ENCODE assay signal across 17 cellular contexts in genomic region chr7:18475488-18475887, GRCh38. TPM values are rescaled to one million over a fixed set of nuclear protein-coding genes. Genes with fewer than 3 reads are reported as not detected.
DNase-seq lines count a peak whose midpoint lies in the region; ATAC-seq and TF ChIP-seq lines count a peak whose summit lies in the region.
"Had no signal": no experiment of that assay in that cellular context is flagged by ENCODE, and none has a peak within 500 bp of the region (broad histone marks: within the 10 kb centered on the region; RNA-seq: fewer than 3 reads in every experiment).

No MANE protein-coding gene starts in this region.

- H3K27ac ChIP-seq in GM23338 (ENCODE audit: low read depth) (no peak overlapping the region), substantia nigra (ENCODE audit: low read depth, low read length, poor library complexity, severe bottlenecking) (peak overlapping the region; percentile 81)
- H3K27ac ChIP-seq: GM23248, SK-N-MC had no signal

- no peaks in the 10 kb centered on the region for H3F3A ChIP-seq in GM23338 (replicated peaks; ENCODE audit: low read depth)

- no peak for ATAC-seq in GM23338
- ATAC-seq in HG02938 (IDR thresholded peaks at IDR 0.05; ENCODE audit: unreplicated experiment), result no peak
- no peak for ATAC-seq in HG03135 (IDR thresholded peaks at IDR 0.05; ENCODE audit: unreplicated experiment)
- ATAC-seq: K562 had no signal

- H3K9me2 ChIP-seq in GM23338 (ENCODE audit: insufficient read depth), result no peaks in the 10 kb centered on the region

- no peaks in the 10 kb centered on the region for H3K79me2 ChIP-seq in GM23338 (replicated peaks; ENCODE audit: insufficient read depth)

- H3K27me3 ChIP-seq in GM23338 (ENCODE audit: insufficient read depth), result no peaks in the 10 kb centered on the region

- no peak for TF ChIP-seq CTCF in GM23338 (conservative IDR thresholded peaks at IDR 0.05; ENCODE audit: low read depth in 2 of 2)

- no peaks in the 10 kb centered on the region for H3K36me3 Mint-ChIP-seq in GM23338 (ENCODE audit: low read depth)

- no peak overlapping the region for H3K4me3 Mint-ChIP-seq in GM23338

- H2AFZ ChIP-seq in GM23338, result 0 out of 2 replicates have a peak overlapping the region, but pooled peaks have one; percentile 70
- H2AFZ ChIP-seq: GM23248 had no signal

- no peaks in the 10 kb centered on the region for H3K4me1 ChIP-seq in GM23338 (ENCODE audit: insufficient read depth)

- H3K27ac Mint-ChIP-seq in GM23338, result no peak overlapping the region

- no peak for DNase-seq in GM23338 (ENCODE audit: low spot score)
- DNase-seq in SK-MEL-5 (ENCODE audit: low read depth, low spot score), result peak; percentile 55
- DNase-seq in hippocampal formation (lab: John Stamatoyannopoulos, UW), result peak; percentile 26 to 58
- DNase-seq in substantia nigra (lab: John Stamatoyannopoulos, UW), result peak in 4 of 49 donors; percentile 12 to 28 (median 18)
- no peak for DNase-seq in activated naive CD4-positive, alpha-beta T cell (lab: John Stamatoyannopoulos, UW)
- DNase-seq: C1 segment of cervical spinal cord, DMS79 treated with DMSO at 0.1 percent for 48 hours, GM23248, HCEC 1CT, NCI-H1105, NCI-H2029, NCI-H446, Right ventricle myocardium superior had no signal

- no peak overlapping the region for H3K4me2 ChIP-seq in GM23338

- no peaks in the 10 kb centered on the region; the same call in 2 of the 3 replicates for H3K4me1 Mint-ChIP-seq in GM23338

- no peaks in the 10 kb centered on the region for H3K9me3 Mint-ChIP-seq in GM23338

- H3K27me3 Mint-ChIP-seq in GM23338 (ENCODE audit: insufficient read depth, low read depth, poor library complexity), result no peaks in the 10 kb centered on the region

- no peak overlapping the region for H3K4me3 ChIP-seq in GM23338
- H3K4me3 ChIP-seq: GM23248, K562, SK-N-MC had no signal

- H3K36me3 ChIP-seq in GM23338 (ENCODE audit: insufficient read depth), result no peaks in the 10 kb centered on the region

- in situ Hi-C loops in SK-MEL-5 (cut with HindIII; ENCODE audit: low pct_unique_long_range_greater_than_20kb, low sequenced_read_pairs), result loop anchor here (25.0 kb wide), 1 partner anchor 113 kb away; no protein-coding TSS in a partner anchor

- no peaks in the 10 kb centered on the region for H4K20me1 ChIP-seq in GM23338 (replicated peaks; ENCODE audit: insufficient read depth)

TF ChIP-seq in GM23338, 12 proteins besides CTCF, POLR2A, EP300 and RAD21:
- TF ChIP-seq JUNB (IDR thresholded peaks at IDR 0.05; ENCODE audit: unreplicated experiment) (no peak), STAT1 (IDR thresholded peaks at IDR 0.05; ENCODE audit: unreplicated experiment) (no peak), ZNF331 (CRISPR knock-in tag; IDR thresholded peaks at IDR 0.05; ENCODE audit: low read depth) (no peak), ZNF114 (CRISPR knock-in tag; IDR thresholded peaks at IDR 0.05) (no peak), POLR2AphosphoS5 (IDR thresholded peaks at IDR 0.05; ENCODE audit: low read depth) (no peak), CREB1 (CRISPR knock-in tag; IDR thresholded peaks at IDR 0.05; ENCODE audit: low read depth) (no peak), NANOG (IDR thresholded peaks at IDR 0.05; ENCODE audit: borderline replicate concordance) (no peak), ZNF462 (CRISPR knock-in tag; IDR thresholded peaks at IDR 0.05) (no peak), REST (IDR thresholded peaks at IDR 0.05; ENCODE audit: unreplicated experiment) (no peak), EZH2 (IDR thresholded peaks at IDR 0.05; ENCODE audit: low read depth, unreplicated experiment) (no peak)

RNA-seq across cellular contexts. Expression of gene HDAC9, which starts 20.1 kb away (rescaled TPM):
- total RNA-seq in GM23338 (2014; rRNA removed; shearing (Covaris generic)), result 11.0 and 18.5 TPM in 2 replicates
- polyA plus RNA-seq in GM23338 (2016; fragmentation: Nextera tagmentation; extraction: Ambion mirVana), result 5.7 and 8.3 TPM in 2 replicates
- 19.9 and 20.3 TPM in 2 replicates for total RNA-seq in SK-MEL-5 (2014; rRNA removed; shearing (Covaris generic))
- 8.6 and 13.3 TPM in 2 replicates for polyA plus RNA-seq in SK-MEL-5 (2015; cell fraction: cytosol; rRNA removed)
- polyA plus RNA-seq in SK-MEL-5 (2015; cell fraction: nucleus; rRNA removed), result 13.1 and 13.4 TPM in 2 replicates

Comparison
In these comparisons a context has a peak if more than half of its experiments do, and no peak if none do; other contexts are left out.
1. DNase-seq: peak in SK-MEL-5 (single experiment) and hippocampal formation (2 of 2); none in GM23338 (single experiment) and activated naive CD4-positive, alpha-beta T cell (0 of 4).